ENCODE assay signal across 15 cellular contexts in the genomic region with DNA sequence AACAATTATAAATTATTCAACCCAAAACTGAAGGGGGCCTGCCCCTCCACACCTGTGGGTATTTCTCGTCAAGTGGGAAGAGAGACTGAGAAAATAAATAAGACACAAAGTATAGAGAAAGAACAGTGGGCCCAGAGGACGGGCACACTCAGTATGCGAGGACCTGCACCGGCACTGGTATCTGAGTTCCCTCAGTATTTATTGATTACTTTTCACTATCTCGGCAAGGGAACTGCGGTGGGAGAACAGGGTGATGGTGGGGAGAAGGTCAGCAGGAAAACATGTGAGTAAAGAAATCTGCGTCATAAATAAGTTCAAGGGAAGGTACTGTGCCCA. TPM values are rescaled to one million over a fixed set of nuclear protein-coding genes. Genes with fewer than 3 reads are reported as not detected.
DNase-seq lines count a peak whose midpoint lies in the region; ATAC-seq and TF ChIP-seq lines count a peak whose summit lies in the region.
"Had no signal": no experiment of that assay in that cellular context is flagged by ENCODE, and none has a peak within 500 bp of the region (broad histone marks: within the 10 kb centered on the region; RNA-seq: fewer than 3 reads in every experiment).

No MANE protein-coding gene starts in this region.

- H3K36me3 ChIP-seq in WERI-Rb-1 (peaks cover 12% of the 10 kb centered on the region), skeletal muscle tissue (ENCODE audit: control insufficient read depth in 3 of 3, insufficient read depth in 3 of 3, low read length in 3 of 3) (peaks cover 6 to 12% (median 7%) of the 10 kb centered on the region in 3 donors), vagina (peaks cover 0 to 3% of the 10 kb centered on the region in 2 donors)
- no peaks in the 10 kb centered on the region for H3K36me3 ChIP-seq in effector memory CD4-positive, alpha-beta T cell (ENCODE audit: control insufficient read depth, insufficient read depth, low read length)
- H3K36me3 ChIP-seq: thyroid gland had no signal

- intact Hi-C loops in Calu3 (cut with micrococcal nuclease; ENCODE audit: unreplicated experiment): no loop called here
- intact Hi-C loops in right cardiac atrium (cut with DNase I): no loop called here
- intact Hi-C loops in vagina (cut with DNase I): no loop called here

- no peak for TF ChIP-seq POLR2A in vagina (IDR thresholded peaks at IDR 0.05)

- H3K27me3 ChIP-seq in WERI-Rb-1 (ENCODE audit: insufficient read depth, low read depth, severe bottlenecking) (no peaks in the 10 kb centered on the region), right cardiac atrium (ENCODE audit: control insufficient read depth, insufficient read depth) (no peaks in the 10 kb centered on the region), skeletal muscle tissue (ENCODE audit: control insufficient read depth in 3 of 3, insufficient read depth in 3 of 3, low read length in 3 of 3) (no peaks in the 10 kb centered on the region), vagina (no peaks in the 10 kb centered on the region)
- no peaks in the 10 kb centered on the region for H3K27me3 ChIP-seq in effector memory CD4-positive, alpha-beta T cell (replicated peaks; ENCODE audit: control insufficient read depth, insufficient read depth, low read length, poor library complexity, severe bottlenecking)
- H3K27me3 ChIP-seq: thyroid gland had no signal

- H3K4me3 Mint-ChIP-seq in Calu3 (ENCODE audit: low read depth, unreplicated experiment): peak overlapping the region; percentile 64
- no peak overlapping the region for H3K4me3 Mint-ChIP-seq in activated T-helper 17 cell treated with anti-CD3 and anti-CD28 coated beads, Interleukin-2, amount 50 U/mL, for 72 hours
- H3K4me3 Mint-ChIP-seq: activated naive CD4-positive, alpha-beta T cell treated with anti-CD3 and anti-CD28 coated beads, Interleukin-2, amount 50 U/mL, for 24 hours had no signal

- H3K4me1 ChIP-seq in right cardiac atrium (ENCODE audit: control insufficient read depth, insufficient read depth, low read length) (peaks cover 6% of the 10 kb centered on the region), skeletal muscle tissue (ENCODE audit: control insufficient read depth in 3 of 3, insufficient read depth in 3 of 3, low read length in 3 of 3) (peaks cover 20 to 25% (median 20%) of the 10 kb centered on the region in 3 donors), vagina (peaks cover 9% of the 10 kb centered on the region)
- peaks cover 4% of the 10 kb centered on the region for H3K4me1 ChIP-seq in effector memory CD4-positive, alpha-beta T cell (ENCODE audit: control insufficient read depth, insufficient read depth, low read length, poor library complexity, severe bottlenecking)

- 54% methylated on average over 7 of the region's 7 CpGs for WGBS in right cardiac atrium

- TF ChIP-seq CTCF in Calu3 (IDR thresholded peaks at IDR 0.05; ENCODE audit: unreplicated experiment): no peak
- TF ChIP-seq CTCF in WERI-Rb-1 (IDR thresholded peaks at IDR 0.05; ENCODE audit: low read depth, low read length): no peak
- no peak for TF ChIP-seq CTCF in vagina (IDR thresholded peaks at IDR 0.05)
- no peak for TF ChIP-seq CTCF in GM13976 (IDR thresholded peaks at IDR 0.05; ENCODE audit: borderline replicate concordance, control extremely low read depth, extremely low read depth, insufficient read depth, missing control alignments)

- peaks cover 12% of the 10 kb centered on the region for H3K4me1 Mint-ChIP-seq in Calu3 (ENCODE audit: low read depth, unreplicated experiment)
- H3K4me1 Mint-ChIP-seq in activated T-helper 17 cell treated with anti-CD3 and anti-CD28 coated beads, Interleukin-2, amount 50 U/mL, for 72 hours: peaks cover 5% of the 10 kb centered on the region

- CTCF ChIA-PET in Calu3 (lab: Charles Lee): no interaction called here

- H3K27ac ChIP-seq in WERI-Rb-1 (peak overlapping the region; percentile 83), right cardiac atrium (ENCODE audit: low read length) (peak overlapping the region; percentile 49), skeletal muscle tissue (ENCODE audit: low read depth, low read length) (peak overlapping the region; percentile 18), vagina (no peak overlapping the region)
- H3K27ac ChIP-seq in effector memory CD4-positive, alpha-beta T cell (ENCODE audit: insufficient read depth, low read length, poor library complexity, severe bottlenecking): no peak overlapping the region
- H3K27ac ChIP-seq: parathyroid adenoma, thyroid gland had no signal

- DNase-seq in Calu3: no peak
- no peak for DNase-seq in WERI-Rb-1
- no peak for DNase-seq in right cardiac atrium
- no peak for DNase-seq in effector memory CD4-positive, alpha-beta T cell
- DNase-seq in vagina (ENCODE audit: extremely low spot score in 2 of 2): no peak
- DNase-seq in GM13976 (ENCODE audit: low spot score): no peak
- DNase-seq: activated CD4-positive, alpha-beta T cell treated with anti-CD3 and anti-CD28 coated beads for 4 hours; central memory CD4-positive, alpha-beta T cell; DMS79; NCI-H774; thyroid gland had no signal

- no peaks in the 10 kb centered on the region for H3K27me3 Mint-ChIP-seq in Calu3 (ENCODE audit: unreplicated experiment)
- H3K27me3 Mint-ChIP-seq in activated T-helper 17 cell treated with anti-CD3 and anti-CD28 coated beads, Interleukin-2, amount 50 U/mL, for 72 hours: no peaks in the 10 kb centered on the region
- H3K27me3 Mint-ChIP-seq: activated naive CD4-positive, alpha-beta T cell treated with anti-CD3 and anti-CD28 coated beads, Interleukin-2, amount 50 U/mL, for 24 hours had no signal

- no peak overlapping the region for H3K9ac ChIP-seq in skeletal muscle tissue (ENCODE audit: low read depth in 1 of 3, low read length in 3 of 3)
- H3K9ac ChIP-seq: parathyroid adenoma had no signal

- H3K9me3 Mint-ChIP-seq in Calu3 (ENCODE audit: low read depth, unreplicated experiment): no peaks in the 10 kb centered on the region
- H3K9me3 Mint-ChIP-seq in activated T-helper 17 cell treated with anti-CD3 and anti-CD28 coated beads, Interleukin-2, amount 50 U/mL, for 72 hours: no peaks in the 10 kb centered on the region
- H3K9me3 Mint-ChIP-seq: activated naive CD4-positive, alpha-beta T cell treated with anti-CD3 and anti-CD28 coated beads, Interleukin-2, amount 50 U/mL, for 24 hours had no signal

- H3K4me3 ChIP-seq in WERI-Rb-1 (ENCODE audit: low read depth, low read length) (peak overlapping the region; percentile 24), right cardiac atrium (ENCODE audit: low read length) (no peak overlapping the region), skeletal muscle tissue (ENCODE audit: low read length in 3 of 3) (no peak overlapping the region), vagina (no peak overlapping the region)
- H3K4me3 ChIP-seq in effector memory CD4-positive, alpha-beta T cell (ENCODE audit: insufficient read depth, low read depth, low read length, poor library complexity, severe bottlenecking): no peak overlapping the region
- H3K4me3 ChIP-seq: thyroid gland had no signal

- H3K27ac Mint-ChIP-seq in Calu3 (ENCODE audit: unreplicated experiment): no peak overlapping the region
- no peak overlapping the region for H3K27ac Mint-ChIP-seq in activated T-helper 17 cell treated with anti-CD3 and anti-CD28 coated beads, Interleukin-2, amount 50 U/mL, for 72 hours
- H3K27ac Mint-ChIP-seq: activated naive CD4-positive, alpha-beta T cell treated with anti-CD3 and anti-CD28 coated beads, Interleukin-2, amount 50 U/mL, for 24 hours had no signal

- H3K9me3 ChIP-seq in WERI-Rb-1 (ENCODE audit: severe bottlenecking) (no peaks in the 10 kb centered on the region), right cardiac atrium (ENCODE audit: control insufficient read depth, low read length) (no peaks in the 10 kb centered on the region), skeletal muscle tissue (ENCODE audit: control insufficient read depth in 3 of 3, low read length in 3 of 3) (no peaks in the 10 kb centered on the region), vagina (no peaks in the 10 kb centered on the region)
- no peaks in the 10 kb centered on the region for H3K9me3 ChIP-seq in effector memory CD4-positive, alpha-beta T cell (ENCODE audit: control insufficient read depth, low read length)
- H3K9me3 ChIP-seq: thyroid gland had no signal

- in situ Hi-C loops in GM13976 (cut with MboI; ENCODE audit: low sequenced_read_pairs, unreplicated experiment): no loop called here

- H3K36me3 Mint-ChIP-seq in Calu3 (ENCODE audit: insufficient read depth, unreplicated experiment): peaks cover 33% of the 10 kb centered on the region
- peaks cover 53% of the 10 kb centered on the region for H3K36me3 Mint-ChIP-seq in activated T-helper 17 cell treated with anti-CD3 and anti-CD28 coated beads, Interleukin-2, amount 50 U/mL, for 72 hours (ENCODE audit: low read depth)

- no peak for ATAC-seq in right cardiac atrium
- no peak for ATAC-seq in activated T-helper 17 cell treated with anti-CD3 and anti-CD28 coated beads, Interleukin-2, amount 50 U/mL, for 72 hours (replicated peaks)

- no TSS peak for BruUV-seq in Calu3 (replicated peaks; lab: Mats Ljungman, UMichigan)

RNA-seq across cellular contexts. Expression of a gene that starts 3.2 kb away (rescaled TPM):
- 14.7 and 17.1 TPM in 2 replicates for total RNA-seq in Calu3 (2022)
- 10 to 100 TPM; 28.0 to 36.9 (median 33.4) TPM for total RNA-seq in right cardiac atrium
- 23.0 TPM for polyA plus RNA-seq in right cardiac atrium
- 47.5 TPM for total RNA-seq in skeletal muscle tissue
- 10 to 100 TPM; 27.2 to 51.7 TPM for total RNA-seq in activated T-helper 17 cell treated with anti-CD3 and anti-CD28 coated beads, Interleukin-2, amount 50 U/mL, for 72 hours
- total RNA-seq in vagina: 19.4 TPM

RNA-seq across cellular contexts. Expression of a gene that starts 3.3 kb away (rescaled TPM):
- total RNA-seq in Calu3 (2022) (98.9 and 107 TPM in 2 replicates), right cardiac atrium (10 to 100 TPM; 36.3 to 52.1 (median 38.6) TPM), skeletal muscle tissue (164 TPM), vagina (148 TPM)
- polyA plus RNA-seq in right cardiac atrium: 36.2 TPM
- total RNA-seq in activated T-helper 17 cell treated with anti-CD3 and anti-CD28 coated beads, Interleukin-2, amount 50 U/mL, for 72 hours: 100 to 1,000 TPM; 262 to 270 TPM

RNA-seq across cellular contexts. Expression of a gene that starts 39.4 kb away (rescaled TPM):
- total RNA-seq in Calu3 (2022) (24.6 and 27.5 TPM in 2 replicates), right cardiac atrium (10 to 100 TPM; 19.8 to 25.1 (median 22.8) TPM), skeletal muscle tissue (25.1 TPM), vagina (29.0 TPM)
- 14.7 TPM for polyA plus RNA-seq in right cardiac atrium
- total RNA-seq in activated T-helper 17 cell treated with anti-CD3 and anti-CD28 coated beads, Interleukin-2, amount 50 U/mL, for 72 hours: 10 to 100 TPM; 38.7 to 42.3 TPM

Comparison
In these comparisons a context has a peak if more than half of its experiments do, and no peak if none do; other contexts are left out.
1. H3K27ac ChIP-seq: peak in WERI-Rb-1 (single experiment), right cardiac atrium (single experiment) and skeletal muscle tissue (single experiment); none in effector memory CD4-positive, alpha-beta T cell (single experiment) and vagina (single experiment).